8 cellular contexts compared by ENCODE assay signal in the genomic region with DNA sequence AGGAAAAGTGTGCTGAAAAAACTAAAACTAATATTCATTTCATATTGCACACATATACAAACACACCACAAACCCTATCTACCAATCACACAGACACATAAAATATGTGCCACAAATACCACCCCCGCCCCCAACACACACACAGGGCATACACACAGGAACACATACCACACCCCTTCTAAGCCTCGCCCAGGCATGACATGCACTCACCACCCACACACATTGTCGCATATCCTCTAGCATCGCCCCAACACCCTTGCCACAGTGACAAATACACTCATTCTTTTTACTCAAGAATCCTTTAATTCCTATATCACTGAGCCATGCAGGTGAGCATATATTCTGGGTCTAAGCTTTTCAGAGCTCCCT. TPM values are rescaled to one million over a fixed set of nuclear protein-coding genes. Genes with fewer than 3 reads are reported as not detected.
DNase-seq lines count a peak whose midpoint lies in the region; ATAC-seq and TF ChIP-seq lines count a peak whose summit lies in the region.

No MANE protein-coding gene starts in this region.

- peak; percentile 81 for ATAC-seq in GM18505 (IDR thresholded peaks at IDR 0.05; ENCODE audit: unreplicated experiment)
- ATAC-seq in HG03378 (IDR thresholded peaks at IDR 0.05; ENCODE audit: unreplicated experiment) = peak; percentile 93
- ATAC-seq in HG03354 (IDR thresholded peaks at IDR 0.05; ENCODE audit: poor library complexity, severe bottlenecking, unreplicated experiment) = no peak

- H3K4me1 ChIP-seq in esophagus squamous epithelium = peaks cover 0 to 29% (median 15%) of the 10 kb centered on the region in 3 donors

- H3K36me3 ChIP-seq in esophagus squamous epithelium = no peaks in the 10 kb centered on the region

- intact Hi-C loops in esophagus squamous epithelium (cut with DNase I) = no loop called here

- no peaks in the 10 kb centered on the region for H3K27me3 ChIP-seq in esophagus squamous epithelium

- 12 to 42% methylated on average over 4 of the region's 4 CpGs for WGBS in esophagus squamous epithelium, 2 donors

- H3K9me3 ChIP-seq in esophagus squamous epithelium = no peaks in the 10 kb centered on the region

- no peak overlapping the region for H3K4me3 ChIP-seq in esophagus squamous epithelium

- peak; percentile 83 to 88 for DNase-seq in activated CD4-positive, alpha-beta T cell treated with anti-CD3 and anti-CD28 coated beads, Interleukin-2, amount 50 U/mL, for 48 hours
- DNase-seq in esophagus squamous epithelium (lab: John Stamatoyannopoulos, UW) (no peak), NCI-H1436 (lab: John Stamatoyannopoulos, UW) (no peak), pons (ENCODE audit: low spot score) (no peak)
- DNase-seq in stimulated activated CD4-positive, alpha-beta T cell treated with anti-CD3 and anti-CD28 coated beads, Interleukin-12 subunit alpha, Interleukin-12 subunit beta, amount 100 ng/mL, for 24 hours (ENCODE audit: low read depth in 2 of 2) = peak; percentile 71 to 78

- TF ChIP-seq POLR2A in GM18505 (IDR thresholded peaks at IDR 0.05; ENCODE audit: borderline replicate concordance, extremely low read depth, insufficient read depth, insufficient read length) (no peak), esophagus squamous epithelium (IDR thresholded peaks at IDR 0.05) (no peak)

- no peak for TF ChIP-seq CTCF in esophagus squamous epithelium (IDR thresholded peaks at IDR 0.05)

- peak overlapping the region in 3 of 4 donors; percentile 1 to 74 (median 51) for H3K27ac ChIP-seq in esophagus squamous epithelium

RNA-seq across cellular contexts. Expression of gene LCLAT1, which starts 24.6 kb away (rescaled TPM):
- 10 to 100 TPM; 11.9 to 13.5 (median 12.6) TPM for total RNA-seq in esophagus squamous epithelium

Comparison
In these comparisons a context has a peak if more than half of its experiments do, and no peak if none do; other contexts are left out.
1. DNase-seq: peak in activated CD4-positive, alpha-beta T cell treated with anti-CD3 and anti-CD28 coated beads, Interleukin-2, amount 50 U/mL, for 48 hours (2 of 2) and stimulated activated CD4-positive, alpha-beta T cell treated with anti-CD3 and anti-CD28 coated beads, Interleukin-12 subunit alpha, Interleukin-12 subunit beta, amount 100 ng/mL, for 24 hours (2 of 2); none in esophagus squamous epithelium (single experiment), NCI-H1436 (single experiment) and pons (single experiment).